14 cellular contexts compared by ENCODE assay signal in genomic region chr11:83971063-83971462, GRCh38.
DNase-seq lines count a peak whose midpoint lies in the region; ATAC-seq, FAIRE-seq and TF ChIP-seq lines count a peak whose summit lies in the region.
"Had no signal": no experiment of that assay in that cellular context is flagged by ENCODE, and none has a peak within 500 bp of the region (broad histone marks: within the 10 kb centered on the region; RNA-seq: fewer than 3 reads in every experiment).

No MANE protein-coding gene starts in this region.

- no peak for TF ChIP-seq RAD21 in H1 (IDR thresholded peaks at IDR 0.05 in 1 of 2, conservative IDR thresholded peaks at IDR 0.05 in 1 of 2; ENCODE audit: low read depth in 2 of 2, low read length in 2 of 2)

- H4K20me1 ChIP-seq in H1 (replicated peaks in 1 of 2; ENCODE audit: control insufficient read depth in 1 of 2, insufficient read depth in 2 of 2, low read length in 2 of 2), result no peaks in the 10 kb centered on the region

- no peak overlapping the region for H4K5ac ChIP-seq in H1 (ENCODE audit: insufficient read length, low read depth, low read length)

- no peak overlapping the region for H3K23ac ChIP-seq in H1 (ENCODE audit: insufficient read length)

- no peak overlapping the region for H3K56ac ChIP-seq in H1 (replicated peaks; ENCODE audit: insufficient read length, low read depth, low read length)

- no peak overlapping the region for H2AK5ac ChIP-seq in H1 (ENCODE audit: low read depth, low read length)

- TF ChIP-seq POLR2A in H1 (IDR thresholded peaks at IDR 0.05; ENCODE audit: control extremely low read depth in 1 of 2, low read depth in 2 of 2, low read length in 2 of 2), result no peak

- H3K4me1 ChIP-seq in H1 (replicated peaks in 1 of 4; ENCODE audit: control insufficient read depth in 3 of 4, insufficient read depth in 4 of 4, low read length in 3 of 4), result no peaks in the 10 kb centered on the region

- H3K23me2 ChIP-seq in H1 (ENCODE audit: low read depth, low read length), result no peaks in the 10 kb centered on the region

- H3K27me3 ChIP-seq in H1 (replicated peaks in 1 of 4; ENCODE audit: control insufficient read depth in 3 of 4, extremely low read depth in 1 of 4, insufficient read depth in 3 of 4, low read length in 3 of 4), result no peaks in the 10 kb centered on the region

- H2BK5ac ChIP-seq in H1 (ENCODE audit: low read depth, low read length), result no peak overlapping the region

- ATAC-seq in natural killer cell treated with Interleukin-12 subunit alpha and Interleukin-12 subunit beta and Interleukin-15 and Interleukin-18, amount 100 ng/mL, for 72 hours, result no peak

- no peak overlapping the region for H3K4me2 ChIP-seq in H1 (ENCODE audit: insufficient read depth in 1 of 2, low read depth in 2 of 2, low read length in 2 of 2)

- no peaks in the 10 kb centered on the region for H3K4me1 Mint-ChIP-seq in natural killer cell treated with Interleukin-12 subunit alpha and Interleukin-12 subunit beta and Interleukin-15 and Interleukin-18, amount 100 ng/mL, for 72 hours (ENCODE audit: low read depth in 2 of 2)
- H3K4me1 Mint-ChIP-seq: memory B cell had no signal

- H3K4me3 ChIP-seq in LNCaP clone FGC (ENCODE audit: low read depth, low read length) (no peak overlapping the region), H1 (ENCODE audit: extremely low read depth in 1 of 4, insufficient read depth in 2 of 4, low read depth in 3 of 4, low read length in 4 of 4) (no peak overlapping the region)
- H3K4me3 ChIP-seq: skin epidermis had no signal

- H3K9ac ChIP-seq in H1 (replicated peaks in 1 of 4; ENCODE audit: extremely low read depth in 1 of 4, low read depth in 3 of 4, low read length in 3 of 4), result no peak overlapping the region

- POLR2A ChIA-PET in H1 (lab: Charles Lee; ENCODE audit: partially characterized antibody), result interaction anchor here (0.6 kb wide), 1 partner anchor 13 kb away, joined by 3 read pairs; no protein-coding TSS in a partner anchor

- H4K8ac ChIP-seq in H1 (ENCODE audit: extremely low read depth, insufficient read depth, low read length), result no peak overlapping the region

- FAIRE-seq in H1 (lab: Jason Lieb, UNC) (no peak), HTR-8/SVneo (lab: Jason Lieb, UNC) (no peak)
- FAIRE-seq: endothelial cell of umbilical vein, H54 had no signal

- WGBS in H1 (ENCODE audit: extremely low coverage in 1 of 2, insufficient coverage in 1 of 2, insufficient read length in 1 of 2, insufficient replicate concordance in 2 of 2, low coverage in 1 of 2, low lambda C conversion rate in 2 of 2, missing lambda C conversion rate in 1 of 2), 2 experiments, result 95% methylated on average over 1 of the region's 1 CpG; no CpG with 5 or more reads in 1 of the 2 experiments

- TF ChIP-seq CTCF in LNCaP clone FGC (IDR thresholded peaks at IDR 0.05; ENCODE audit: control insufficient read depth, extremely low read depth, insufficient read depth) (0 out of 2 replicates have a peak, but pooled peaks have one; percentile 11), H1 (IDR thresholded peaks at IDR 0.05; ENCODE audit: control extremely low read depth in 1 of 3, insufficient read depth in 1 of 3, low read depth in 1 of 3, low read length in 3 of 3) (no peak)

- CTCF ChIA-PET in H1 (lab: Charles Lee; ENCODE audit: partially characterized antibody), result interaction anchor here (3.1 kb wide), 1 partner anchor 134 kb away, joined by 10 read pairs; no protein-coding TSS in a partner anchor

- H4K91ac ChIP-seq in H1 (replicated peaks; ENCODE audit: insufficient read length, low read length), result no peak overlapping the region

- no peaks in the 10 kb centered on the region for H3K27me3 Mint-ChIP-seq in natural killer cell treated with Interleukin-12 subunit alpha and Interleukin-12 subunit beta and Interleukin-15 and Interleukin-18, amount 100 ng/mL, for 72 hours
- H3K27me3 Mint-ChIP-seq: memory B cell had no signal

- H2BK15ac ChIP-seq in H1 (ENCODE audit: low read length), result no peak overlapping the region

- no peaks in the 10 kb centered on the region for H3K79me1 ChIP-seq in H1 (ENCODE audit: low read depth, low read length)

- no peak overlapping the region for H3K4me3 Mint-ChIP-seq in natural killer cell treated with Interleukin-12 subunit alpha and Interleukin-12 subunit beta and Interleukin-15 and Interleukin-18, amount 100 ng/mL, for 72 hours
- H3K4me3 Mint-ChIP-seq: memory B cell had no signal

- no peaks in the 10 kb centered on the region for H3K79me2 ChIP-seq in H1 (ENCODE audit: control insufficient read depth in 1 of 2, insufficient read depth in 2 of 2, low read length in 2 of 2)

- H3K27ac ChIP-seq in H1 (ENCODE audit: low read depth, low read length) (no peak overlapping the region), substantia nigra (ENCODE audit: low read depth, low read length, poor library complexity, severe bottlenecking) (peak overlapping the region; percentile 72)
- H3K27ac ChIP-seq: skin epidermis had no signal

- no peak overlapping the region for H3K4ac ChIP-seq in H1 (replicated peaks; ENCODE audit: insufficient read length, low read depth, low read length)

- DNase-seq in NCI-H748 (lab: John Stamatoyannopoulos, UW; ENCODE audit: unreplicated experiment) (peak; percentile 40), NCI-H748 treated with DMSO at 0.1 percent for 48 hours (lab: John Stamatoyannopoulos, UW) (no peak), LNCaP clone FGC (ENCODE audit: low read depth) (no peak), H1 (ENCODE audit: low read depth in 1 of 2, low spot score in 2 of 2) (no peak), substantia nigra (lab: John Stamatoyannopoulos, UW) (peak in 10 of 49 donors; percentile 0 to 39 (median 2)), epidermal melanocyte (ENCODE audit: insufficient read length, low spot score) (no peak), HTR-8/SVneo (ENCODE audit: insufficient read length, low spot score) (no peak)
- DNase-seq in natural killer cell treated with Interleukin-12 subunit alpha and Interleukin-12 subunit beta and Interleukin-15 and Interleukin-18, amount 100 ng/mL, for 72 hours (ENCODE audit: low spot score), result no peak
- DNase-seq: activated gamma-delta T cell, NCI-H524 treated with DMSO at 0.1 percent for 48 hours had no signal

- no peak overlapping the region for H3K27ac Mint-ChIP-seq in natural killer cell treated with Interleukin-12 subunit alpha and Interleukin-12 subunit beta and Interleukin-15 and Interleukin-18, amount 100 ng/mL, for 72 hours
- H3K27ac Mint-ChIP-seq: memory B cell had no signal

- no peaks in the 10 kb centered on the region for H3K9me3 ChIP-seq in H1 (ENCODE audit: insufficient read depth in 2 of 2, low read depth in 1 of 2, low read length in 1 of 2)

- H3K9me3 Mint-ChIP-seq in natural killer cell treated with Interleukin-12 subunit alpha and Interleukin-12 subunit beta and Interleukin-15 and Interleukin-18, amount 100 ng/mL, for 72 hours, result peaks cover under 1% of the 10 kb centered on the region
- H3K9me3 Mint-ChIP-seq: memory B cell had no signal

- H3K18ac ChIP-seq in H1 (ENCODE audit: extremely low read depth, low read length), result no peak overlapping the region

- H2BK12ac ChIP-seq in H1 (ENCODE audit: low read depth, low read length), result no peak overlapping the region

- no peak overlapping the region for H2AFZ ChIP-seq in H1 (ENCODE audit: low read length)

- no peak overlapping the region for H2BK20ac ChIP-seq in H1 (ENCODE audit: low read length)

- no peaks in the 10 kb centered on the region for H3K36me3 Mint-ChIP-seq in natural killer cell treated with Interleukin-12 subunit alpha and Interleukin-12 subunit beta and Interleukin-15 and Interleukin-18, amount 100 ng/mL, for 72 hours
- H3K36me3 Mint-ChIP-seq: memory B cell had no signal

- H2BK120ac ChIP-seq in H1 (replicated peaks; ENCODE audit: low read depth, low read length), result no peak overlapping the region

- H3K14ac ChIP-seq in H1 (ENCODE audit: insufficient read length), result no peak overlapping the region

- TF ChIP-seq EP300 in H1 (IDR thresholded peaks at IDR 0.05; ENCODE audit: borderline replicate concordance in 1 of 2, low read depth in 2 of 2, low read length in 2 of 2), result no peak

- no peaks in the 10 kb centered on the region for H3K36me3 ChIP-seq in H1 (ENCODE audit: control insufficient read depth in 2 of 4, insufficient read depth in 4 of 4, low read length in 3 of 4)

TF ChIP-seq in H1, 55 proteins besides CTCF, POLR2A, EP300 and RAD21:
- TF ChIP-seq JUND (IDR thresholded peaks at IDR 0.05; ENCODE audit: low read length) (0 out of 2 replicates have a peak, but pooled peaks have one; percentile 61), RNF2 (IDR thresholded peaks at IDR 0.05; ENCODE audit: borderline replicate concordance, low read depth, low read length, missing control alignments, poor library complexity, severe bottlenecking) (no peak), TAF1 (IDR thresholded peaks at IDR 0.05; ENCODE audit: low read depth, low read length) (no peak), SUZ12 (IDR thresholded peaks at IDR 0.05; ENCODE audit: low read length) (no peak)
